ENCODE assay signal across 8 cellular contexts in the genomic region with DNA sequence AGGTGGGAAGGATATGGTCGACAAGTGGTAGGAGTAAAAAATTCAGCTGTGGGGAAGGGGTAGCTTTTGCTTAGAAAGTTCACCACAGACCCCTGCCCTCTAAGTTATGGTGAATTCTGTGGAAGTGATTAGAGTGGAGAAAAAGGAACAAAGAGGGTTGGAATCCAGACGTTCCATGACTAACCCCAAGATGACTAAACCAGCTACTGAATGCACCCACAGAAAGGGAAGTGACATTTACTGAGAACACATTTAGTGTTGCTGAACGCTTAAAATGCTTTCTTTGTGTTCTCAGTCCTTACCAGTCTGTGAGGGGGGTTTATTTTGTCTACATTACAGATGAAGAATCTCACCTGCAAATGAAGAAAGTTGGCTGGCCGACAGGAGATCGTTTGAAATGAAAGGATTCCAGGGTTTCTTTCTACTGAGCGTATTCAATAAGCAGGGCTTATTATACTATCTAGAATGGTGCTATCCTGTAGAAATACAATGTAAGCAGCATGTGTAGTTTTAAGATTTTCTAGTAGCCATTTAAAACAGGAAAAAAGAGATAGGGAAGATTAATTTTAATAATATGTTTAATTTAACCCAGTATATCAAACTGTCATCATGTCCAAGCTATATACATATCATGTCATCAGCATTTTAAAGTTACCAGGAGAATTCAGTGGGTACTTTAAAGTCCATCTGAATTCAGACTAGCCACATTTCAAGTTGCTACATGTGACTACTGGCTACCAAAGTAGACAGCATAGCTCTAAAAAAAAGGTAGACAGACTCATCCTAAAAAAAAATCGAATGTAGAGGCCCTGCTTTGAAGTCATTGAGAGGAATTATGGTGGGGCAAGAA.
DNase-seq lines count a peak whose midpoint lies in the region; ATAC-seq and TF ChIP-seq lines count a peak whose summit lies in the region.

No MANE protein-coding gene starts in this region.

- peak; percentile 26 for DNase-seq in stimulated activated CD4-positive, alpha-beta T cell treated with anti-CD3 and anti-CD28 coated beads, Interleukin-15, amount 100 ng/mL, for 24 hours
- DNase-seq in stimulated activated CD4-positive, alpha-beta T cell treated with anti-CD3 and anti-CD28 coated beads, Interleukin-4, amount 100 ng/mL, for 1 hour, result no peak
- DNase-seq in RKO (ENCODE audit: low spot score) (peak; percentile 84), endothelial cell (ENCODE audit: low spot score) (no peak), DMS153 (lab: John Stamatoyannopoulos, UW) (no peak), occipital lobe (lab: John Stamatoyannopoulos, UW) (no peak)

- peak overlapping the region; percentile 95 for H3K27ac Mint-ChIP-seq in endothelial cell (ENCODE audit: unreplicated experiment)
- H3K27ac Mint-ChIP-seq in nephron, result peak overlapping the region; percentile 23 to 48 (median 32)

- H3K4me1 Mint-ChIP-seq in endothelial cell (ENCODE audit: unreplicated experiment) (peaks cover 59% of the 10 kb centered on the region), nephron (peaks cover 47% of the 10 kb centered on the region)

- peak; percentile 92 for ATAC-seq in HG03039 (IDR thresholded peaks at IDR 0.05; ENCODE audit: unreplicated experiment)

- TF ChIP-seq CTCF in endothelial cell (IDR thresholded peaks at IDR 0.05; ENCODE audit: unreplicated experiment), result no peak
- no peak for TF ChIP-seq CTCF in nephron (IDR thresholded peaks at IDR 0.05; ENCODE audit: unreplicated experiment in 3 of 3)

- H3K9me3 Mint-ChIP-seq in endothelial cell (ENCODE audit: unreplicated experiment) (no peaks in the 10 kb centered on the region), nephron (peaks cover 2% of the 10 kb centered on the region)

- H3K36me3 Mint-ChIP-seq in endothelial cell (ENCODE audit: low read depth, unreplicated experiment) (no peaks in the 10 kb centered on the region), nephron (ENCODE audit: low read depth) (peaks cover 3% of the 10 kb centered on the region)

- H3K4me3 Mint-ChIP-seq in endothelial cell (ENCODE audit: unreplicated experiment) (peak overlapping the region; percentile 19), nephron (no peak overlapping the region)

- peaks cover 5% of the 10 kb centered on the region for H3K27me3 Mint-ChIP-seq in endothelial cell (ENCODE audit: unreplicated experiment)
- no peaks in the 10 kb centered on the region for H3K27me3 Mint-ChIP-seq in nephron (ENCODE audit: low read depth)

Comparison
In these comparisons a context has a peak if more than half of its experiments do, and no peak if none do; other contexts are left out.
1. DNase-seq: peak in stimulated activated CD4-positive, alpha-beta T cell treated with anti-CD3 and anti-CD28 coated beads, Interleukin-15, amount 100 ng/mL, for 24 hours (single experiment) and RKO (single experiment); none in stimulated activated CD4-positive, alpha-beta T cell treated with anti-CD3 and anti-CD28 coated beads, Interleukin-4, amount 100 ng/mL, for 1 hour (single experiment), endothelial cell (single experiment), DMS153 (single experiment) and occipital lobe (single experiment).